19 cellular contexts compared by ENCODE assay signal in genomic region chr5:60685028-60685427, GRCh38. TPM values are rescaled to one million over a fixed set of nuclear protein-coding genes. Genes with fewer than 3 reads are reported as not detected.
"Had no signal": no experiment of that assay in that cellular context is flagged by ENCODE, and none has a peak within 500 bp of the region (broad histone marks: within the 10 kb centered on the region; RNA-seq: fewer than 3 reads in every experiment).

No MANE protein-coding gene starts in this region.

- H3K4me3 ChIP-seq: dorsolateral prefrontal cortex, esophagus muscularis mucosa, gastroesophageal sphincter, ovary, thyroid gland, uterus had no signal

- DNase-seq: cortex of kidney; dorsolateral prefrontal cortex; effector CD8-positive, alpha-beta T cell; foreskin fibroblast; glutamatergic neuron; immature natural killer cell; left colon; naive thymus-derived CD4-positive, alpha-beta T cell; ovary; right cardiac atrium; small intestine; stimulated activated CD4-positive, alpha-beta T cell treated with anti-CD3 and anti-CD28 coated beads, Interleukin-2, amount 100 ng/mL, for 48 hours; stimulated activated naive CD4-positive, alpha-beta T cell treated with Interleukin-2 at 50 U/mL for 16 hours; thyroid gland; uterus had no signal

- H3K27me3 ChIP-seq: dorsolateral prefrontal cortex, esophagus muscularis mucosa, gastroesophageal sphincter, neutrophil, ovary, thyroid gland, uterus had no signal

- H3K27ac Mint-ChIP-seq: immature natural killer cell; naive thymus-derived CD4-positive, alpha-beta T cell; type B pancreatic cell had no signal

- H3K9me3 ChIP-seq: esophagus muscularis mucosa, gastroesophageal sphincter, neutrophil, ovary, thyroid gland, uterus had no signal

- H3K4me3 Mint-ChIP-seq: immature natural killer cell; naive thymus-derived CD4-positive, alpha-beta T cell; type B pancreatic cell had no signal

- H3K4me1 ChIP-seq: esophagus muscularis mucosa, gastroesophageal sphincter, thyroid gland, uterus had no signal

- H3K9me3 Mint-ChIP-seq: immature natural killer cell, type B pancreatic cell had no signal

- H3K27me3 Mint-ChIP-seq: naive thymus-derived CD4-positive, alpha-beta T cell; type B pancreatic cell had no signal

- ATAC-seq: gastroesophageal sphincter, left colon, right cardiac atrium had no signal

- H3K36me3 ChIP-seq: esophagus muscularis mucosa, gastroesophageal sphincter, ovary, thyroid gland, uterus had no signal

- H3K36me3 Mint-ChIP-seq: immature natural killer cell had no signal

- H3K27ac ChIP-seq: dorsolateral prefrontal cortex, esophagus muscularis mucosa, gastroesophageal sphincter, neutrophil, ovary, thyroid gland, uterus had no signal

- FAIRE-seq: small intestine had no signal

- H3K4me1 Mint-ChIP-seq: immature natural killer cell had no signal

RNA-seq across cellular contexts. Expression of gene DEPDC1B, which starts 14.9 kb away (rescaled TPM):
- polyA plus RNA-seq: naive thymus-derived CD4-positive, alpha-beta T cell had no signal
